ENCODE assay signal across 33 cellular contexts in genomic region chr6:167240034-167240541, GRCh38. TPM values are rescaled to one million over a fixed set of nuclear protein-coding genes. Genes with fewer than 3 reads are reported as not detected.
"Had no signal": no experiment of that assay in that cellular context is flagged by ENCODE, and none has a peak within 500 bp of the region (broad histone marks: within the 10 kb centered on the region; RNA-seq: fewer than 3 reads in every experiment).

No MANE protein-coding gene starts in this region.

- H2AFZ ChIP-seq: parathyroid adenoma had no signal

- H3K79me2 ChIP-seq: parathyroid adenoma had no signal

- H3K9me3 ChIP-seq: esophagus muscularis mucosa, heart left ventricle, lower lobe of right lung, tibial nerve, uterus had no signal

- H3K36me3 Mint-ChIP-seq: natural killer cell had no signal

- DNase-seq: activated B cell treated with CpG ODN at 0.5 μM for 24 hours; activated CD4-positive, alpha-beta T cell treated with anti-CD3 and anti-CD28 coated beads, Interleukin-2, amount 50 U/mL, for 1 hour; activated CD8-positive, alpha-beta T cell treated with anti-CD3 and anti-CD28 coated beads for 36 hours; activated gamma-delta T cell treated with Interleukin-2 at 50 U/mL for 16 hours; activated naive CD4-positive, alpha-beta T cell treated with anti-CD3 and anti-CD28 coated beads, Interleukin-2, amount 50 U/mL, for 16 hours; activated T-cell treated with anti-CD3 and anti-CD28 coated beads, Interleukin-2, amount 50 U/mL, for 4 hours; amniotic stem cell; central memory CD4-positive, alpha-beta T cell; dermis blood vessel endothelial cell; effector CD4-positive, alpha-beta T cell; foreskin keratinocyte; heart left ventricle; hypothalamus; kidney glomerular epithelial cell; lower lobe of right lung; mesenchymal stem cell; natural killer cell; right cardiac atrium; stimulated activated CD4-positive, alpha-beta T cell treated with anti-CD3 and anti-CD28 coated beads, Interleukin-2, amount 100 ng/mL, for 48 hours; stimulated activated naive CD4-positive, alpha-beta T cell treated with Interleukin-2 at 50 U/mL for 16 hours; T-helper 17 cell; T1000; uterus had no signal

- H3K4me1 ChIP-seq: esophagus muscularis mucosa, foreskin keratinocyte, heart left ventricle, lower lobe of right lung, tibial nerve, uterus had no signal

- H3K4me3 Mint-ChIP-seq: activated B cell treated with CpG ODN at 0.5 μM for 24 hours; activated CD8-positive, alpha-beta T cell treated with anti-CD3 and anti-CD28 coated beads for 36 hours; activated T-cell treated with anti-CD3 and anti-CD28 coated beads, Interleukin-2, amount 50 U/mL, for 4 hours; activated T-helper 17 cell treated with anti-CD3 and anti-CD28 coated beads, Interleukin-2, amount 50 U/mL, for 72 hours; natural killer cell; T-helper 17 cell had no signal

- H3K9ac ChIP-seq: parathyroid adenoma had no signal

- H3K9me3 Mint-ChIP-seq: activated B cell treated with CpG ODN at 0.5 μM for 24 hours; activated CD8-positive, alpha-beta T cell treated with anti-CD3 and anti-CD28 coated beads for 36 hours; activated T-cell treated with anti-CD3 and anti-CD28 coated beads, Interleukin-2, amount 50 U/mL, for 4 hours; activated T-helper 17 cell treated with anti-CD3 and anti-CD28 coated beads, Interleukin-2, amount 50 U/mL, for 72 hours; natural killer cell had no signal

- H3K27ac ChIP-seq: esophagus muscularis mucosa, foreskin keratinocyte, heart left ventricle, lower lobe of right lung, parathyroid adenoma, tibial nerve, uterus had no signal

- H3K27ac Mint-ChIP-seq: activated B cell treated with CpG ODN at 0.5 μM for 24 hours; activated CD8-positive, alpha-beta T cell treated with anti-CD3 and anti-CD28 coated beads for 36 hours; activated T-helper 17 cell treated with anti-CD3 and anti-CD28 coated beads, Interleukin-2, amount 50 U/mL, for 72 hours; natural killer cell; T-helper 17 cell had no signal

- H3K27me3 ChIP-seq: foreskin keratinocyte, tibial nerve, uterus had no signal

- ATAC-seq: activated CD8-positive, alpha-beta T cell treated with anti-CD3 and anti-CD28 coated beads for 36 hours; activated T-cell treated with anti-CD3 and anti-CD28 coated beads, Interleukin-2, amount 50 U/mL, for 4 hours; activated T-helper 17 cell treated with anti-CD3 and anti-CD28 coated beads, Interleukin-2, amount 50 U/mL, for 72 hours; foreskin keratinocyte; heart left ventricle; left lobe of liver; lower lobe of right lung; natural killer cell; right cardiac atrium; T-helper 17 cell had no signal

- H3K4me1 Mint-ChIP-seq: activated T-helper 17 cell treated with anti-CD3 and anti-CD28 coated beads, Interleukin-2, amount 50 U/mL, for 72 hours; natural killer cell; T-helper 17 cell had no signal

RNA-seq across cellular contexts. Expression of gene UNC93A, which starts 51.0 kb away (rescaled TPM):
- total RNA-seq: activated B cell treated with CpG ODN at 0.5 μM for 24 hours; activated CD8-positive, alpha-beta T cell treated with anti-CD3 and anti-CD28 coated beads for 36 hours; activated T-cell treated with anti-CD3 and anti-CD28 coated beads, Interleukin-2, amount 50 U/mL, for 4 hours; activated T-helper 17 cell treated with anti-CD3 and anti-CD28 coated beads, Interleukin-2, amount 50 U/mL, for 72 hours; astrocyte; dermis blood vessel endothelial cell; esophagus muscularis mucosa; foreskin keratinocyte; heart left ventricle; lower lobe of right lung; mononuclear cell; natural killer cell; pulmonary artery endothelial cell; right cardiac atrium; skeletal muscle tissue; T-helper 17 cell; temporal lobe; tibial nerve had no signal
- polyA plus RNA-seq: foreskin keratinocyte, heart left ventricle, right cardiac atrium had no signal
